In genomic region chr17:42050360-42051012, GRCh38 we compare ENCODE assay signal across 8 cellular contexts. TPM values are rescaled to one million over a fixed set of nuclear protein-coding genes. Genes with fewer than 3 reads are reported as not detected.
A peak's percentile ranks its signal among the peaks of the same experiment; 100 is the strongest.
DNase-seq lines count a peak whose midpoint lies in the region; ATAC-seq and TF ChIP-seq lines count a peak whose summit lies in the region.

C17orf113 (minus strand) TSS chr17:42050601; CDS start chr17:42043376, 7,225 bp downstream.

- ATAC-seq in HG02885 (IDR thresholded peaks at IDR 0.05; ENCODE audit: poor library complexity, unreplicated experiment) (peak; percentile 43), GM18519 (IDR thresholded peaks at IDR 0.05; ENCODE audit: low FRiP score, unreplicated experiment) (no peak), GM21447 (IDR thresholded peaks at IDR 0.05; ENCODE audit: unreplicated experiment) (no peak)

- TF ChIP-seq CTCF in Caco-2 (IDR thresholded peaks at IDR 0.05; ENCODE audit: insufficient read depth in 1 of 2, low read depth in 1 of 2, low read length in 1 of 2, severe bottlenecking in 1 of 2, unreplicated experiment in 1 of 2), result peak; percentile 58 to 63
- TF ChIP-seq CTCF in right atrium auricular region (IDR thresholded peaks at IDR 0.05), result peak; percentile 33 to 54
- peak; percentile 61 for TF ChIP-seq CTCF in progenitor cell of endocrine pancreas (IDR thresholded peaks at IDR 0.05; ENCODE audit: unreplicated experiment)

- no peaks in the 10 kb centered on the region for H3K36me3 ChIP-seq in Caco-2 (ENCODE audit: control insufficient read depth, insufficient read depth, low read length)
- no peaks in the 10 kb centered on the region for H3K36me3 ChIP-seq in SJCRH30
- H3K36me3 ChIP-seq in right atrium auricular region, result no peaks in the 10 kb centered on the region

- POLR2A ChIA-PET in Caco-2 (lab: Charles Lee), result interaction anchor here (0.6 to 0.7 kb wide), 2 partner anchors 29 to 316 kb away, joined by 3 to 4 read pairs; no protein-coding TSS in a partner anchor

- H3K27me3 ChIP-seq in Caco-2 (replicated peaks; ENCODE audit: control insufficient read depth, insufficient read depth, low read length) (no peaks in the 10 kb centered on the region), SJCRH30 (peaks cover 6% of the 10 kb centered on the region; the same call in 1 of the 2 replicates), right atrium auricular region (peaks cover 0 to 8% of the 10 kb centered on the region in 2 donors)

- H3K4me3 ChIP-seq in Caco-2 (ENCODE audit: low read depth, low read length) (peak within 1 kb of the TSS; percentile 65), SJCRH30 (peak within 1 kb of the TSS; percentile 61), right atrium auricular region (peak within 1 kb of the TSS; percentile 59 to 72)

- H3K4me1 Mint-ChIP-seq in Caco-2 (ENCODE audit: low read depth, unreplicated experiment), result peaks cover 26% of the 10 kb centered on the region
- peaks cover 16% of the 10 kb centered on the region for H3K4me1 Mint-ChIP-seq in progenitor cell of endocrine pancreas (ENCODE audit: low read depth)

- CTCF ChIA-PET in Caco-2 (lab: Charles Lee), result interaction anchor here (0.6 to 0.8 kb wide), 3 partner anchors 87 to 337 kb away, joined by 3 to 5 read pairs (median 3); no protein-coding TSS in a partner anchor

- peak; percentile 83 to 89 for DNase-seq in Caco-2
- peak; percentile 49 to 64 for DNase-seq in SJCRH30
- peak; percentile 35 for DNase-seq in activated naive CD8-positive, alpha-beta T cell treated with anti-CD3 and anti-CD28 coated beads, Interleukin-2, amount 50 U/mL, for 16 hours (ENCODE audit: low read depth, low spot score)
- DNase-seq in right atrium auricular region (ENCODE audit: low spot score), result no peak
- DNase-seq in progenitor cell of endocrine pancreas (ENCODE audit: low spot score, unreplicated experiment), result peak; percentile 70

- no peak within 1 kb of the TSS for H3K27ac ChIP-seq in SJCRH30
- H3K27ac ChIP-seq in right atrium auricular region, result peak within 1 kb of the TSS in 1 of 2 donors; percentile 51

- no peaks in the 10 kb centered on the region for H3K9me3 ChIP-seq in Caco-2
- H3K9me3 ChIP-seq in SJCRH30 (replicated peaks), result no peaks in the 10 kb centered on the region
- H3K9me3 ChIP-seq in right atrium auricular region, result no peaks in the 10 kb centered on the region

- H3K4me3 Mint-ChIP-seq in Caco-2 (ENCODE audit: unreplicated experiment) (peak within 1 kb of the TSS; percentile 92), progenitor cell of endocrine pancreas (ENCODE audit: low read depth) (peak within 1 kb of the TSS; percentile 86)

- H3K36me3 Mint-ChIP-seq in Caco-2 (ENCODE audit: insufficient read depth, unreplicated experiment) (no peaks in the 10 kb centered on the region), progenitor cell of endocrine pancreas (ENCODE audit: insufficient read depth) (peaks cover 1% of the 10 kb centered on the region)

- intact Hi-C loops in Caco-2 (cut with micrococcal nuclease; ENCODE audit: unreplicated experiment), result loop anchor here (1.0 kb wide), 1 partner anchor 25 kb away; no protein-coding TSS in a partner anchor

- H3K9me3 Mint-ChIP-seq in Caco-2 (ENCODE audit: unreplicated experiment), result no peaks in the 10 kb centered on the region
- H3K9me3 Mint-ChIP-seq in progenitor cell of endocrine pancreas (ENCODE audit: low read depth), result no peaks in the 10 kb centered on the region

- H3K27me3 Mint-ChIP-seq in Caco-2 (ENCODE audit: insufficient read depth, unreplicated experiment) (no peaks in the 10 kb centered on the region), progenitor cell of endocrine pancreas (peaks cover 42% of the 10 kb centered on the region)

- H3K4me1 ChIP-seq in Caco-2 (peaks cover 16% of the 10 kb centered on the region), SJCRH30 (peaks cover 3% of the 10 kb centered on the region; the same call in 1 of the 2 replicates), right atrium auricular region (peaks cover 0 to 12% of the 10 kb centered on the region in 2 donors)

- H3K27ac Mint-ChIP-seq in Caco-2 (ENCODE audit: unreplicated experiment) (peak within 1 kb of the TSS; percentile 63), progenitor cell of endocrine pancreas (peak within 1 kb of the TSS; percentile 90)

- no TSS peak for BruUV-seq in Caco-2 (replicated peaks; lab: Mats Ljungman, UMichigan)

RNA-seq across cellular contexts. Expression of gene C17orf113, which starts in this region (rescaled TPM):
- total RNA-seq in Caco-2 (2022) (3.8 and 4.7 TPM in 2 replicates), right atrium auricular region (under 1 TPM; 0.74 to 0.94 TPM), progenitor cell of endocrine pancreas (3.2 and 3.7 TPM in 2 replicates)
- 0.18 and 0.49 TPM in 2 replicates for total RNA-seq in SJCRH30 (2014; rRNA removed; shearing (Covaris generic))

Comparison
In these comparisons a context has a peak if more than half of its experiments do, and no peak if none do; other contexts are left out.
1. Peak in DNase-seq and H3K4me3 ChIP-seq in SJCRH30; RNA of the gene not detected or under 1 TPM.